In the genomic region with DNA sequence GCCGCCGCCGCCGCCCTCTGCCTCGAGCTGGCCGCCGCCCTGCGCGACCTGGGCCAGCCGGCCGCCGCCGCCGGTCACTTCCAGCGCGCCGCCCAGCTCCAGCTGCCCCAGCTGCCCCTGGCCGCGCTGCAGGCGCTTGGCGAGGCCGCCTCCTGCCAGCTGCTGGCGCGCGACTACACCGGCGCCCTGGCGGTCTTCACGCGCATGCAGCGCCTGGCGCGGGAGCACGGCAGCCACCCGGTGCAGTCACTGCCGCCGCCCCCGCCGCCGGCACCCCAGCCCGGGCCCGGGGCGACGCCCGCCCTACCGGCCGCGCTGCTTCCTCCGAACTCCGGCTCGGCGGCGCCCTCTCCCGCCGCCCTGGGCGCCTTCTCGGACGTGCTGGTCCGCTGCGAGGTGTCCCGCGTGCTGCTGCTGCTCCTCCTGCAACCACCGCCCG, we compare ENCODE assay signal across 11 cellular contexts. TPM values are rescaled to one million over a fixed set of nuclear protein-coding genes. Genes with fewer than 3 reads are reported as not detected.
DNase-seq lines count a peak whose midpoint lies in the region; ATAC-seq and TF ChIP-seq lines count a peak whose summit lies in the region.
"Not testable (repeated sequence)": the region's sequence is repeated elsewhere in the genome, so short reads cannot be mapped to it uniquely, and the experiment has no call there.
"Had no signal": no experiment of that assay in that cellular context is flagged by ENCODE, and none has a peak within 500 bp of the region (broad histone marks: within the 10 kb centered on the region; RNA-seq: fewer than 3 reads in every experiment).

No MANE protein-coding gene starts in this region.

- not testable (repeated sequence) for H3K27me3 ChIP-seq in HCT116 (ENCODE audit: insufficient read depth, low read length); right cardiac atrium (ENCODE audit: control insufficient read depth, insufficient read depth)

- H3K27ac Mint-ChIP-seq in activated CD8-positive, alpha-beta T cell treated with anti-CD3 and anti-CD28 coated beads, Interleukin-2, amount 10 ng/mL, durations not matched to agents 7 days and 5 days; stimulated activated memory B cell treated with anti-CD40 and anti-IgM and Interleukin-4, amounts not matched to agents 10 μg/mL and 1 μg/mL and 100 μg/mL, for 72 hours: not testable (repeated sequence)

- TF ChIP-seq POLR2A in HCT116 (IDR thresholded peaks at IDR 0.05; ENCODE audit: borderline replicate concordance, extremely low read depth, insufficient read depth, insufficient read length) = not testable (repeated sequence)

- TF ChIP-seq CTCF in HCT116 (IDR thresholded peaks at IDR 0.05 in 2 of 3, conservative IDR thresholded peaks at IDR 0.05 in 1 of 3; ENCODE audit: borderline replicate concordance in 1 of 3, insufficient read depth in 1 of 3, low read depth in 2 of 3, low read length in 2 of 3) = not testable (repeated sequence)

- H3K4me3 ChIP-seq in HCT116 (replicated peaks in 1 of 2; ENCODE audit: low read depth in 1 of 2, low read length in 2 of 2); right cardiac atrium (ENCODE audit: low read length): not testable (repeated sequence)

- H2AFZ ChIP-seq in HCT116 (ENCODE audit: low read depth, low read length, poor library complexity, severe bottlenecking) = not testable (repeated sequence)

- POLR2A ChIA-PET in HCT116 (lab: Charles Lee); activated CD8-positive, alpha-beta T cell treated with anti-CD3 and anti-CD28 coated beads, Interleukin-2, amount 10 ng/mL, durations not matched to agents 7 days and 5 days (lab: Charles Lee): not testable (repeated sequence)

- H3K27me3 Mint-ChIP-seq in activated CD8-positive, alpha-beta T cell treated with anti-CD3 and anti-CD28 coated beads, Interleukin-2, amount 10 ng/mL, durations not matched to agents 7 days and 5 days (ENCODE audit: low read depth); stimulated activated memory B cell treated with anti-CD40 and anti-IgM and Interleukin-4, amounts not matched to agents 10 μg/mL and 1 μg/mL and 100 μg/mL, for 72 hours: not testable (repeated sequence)

- not testable (repeated sequence) for H3K4me1 ChIP-seq in HCT116 (ENCODE audit: control insufficient read depth in 1 of 2, insufficient read depth in 2 of 2, low read length in 2 of 2); right cardiac atrium (ENCODE audit: control insufficient read depth, insufficient read depth, low read length)

- ATAC-seq in GM18520 (IDR thresholded peaks at IDR 0.05; ENCODE audit: unreplicated experiment) = peak; percentile 29
- peak; percentile 42 for ATAC-seq in GM19463 (IDR thresholded peaks at IDR 0.05; ENCODE audit: unreplicated experiment)
- ATAC-seq in HCT116 = peak; percentile 63
- ATAC-seq in HG03039 (IDR thresholded peaks at IDR 0.05; ENCODE audit: unreplicated experiment) = peak; percentile 42
- ATAC-seq in HG03457 (IDR thresholded peaks at IDR 0.05; ENCODE audit: unreplicated experiment) = peak; percentile 30
- peak; percentile 72 for ATAC-seq in activated CD8-positive, alpha-beta T cell treated with anti-CD3 and anti-CD28 coated beads, Interleukin-2, amount 10 ng/mL, durations not matched to agents 7 days and 5 days
- ATAC-seq in right cardiac atrium = peak; percentile 70 to 77
- ATAC-seq in stimulated activated memory B cell treated with anti-CD40 and anti-IgM and Interleukin-4, amounts not matched to agents 10 μg/mL and 1 μg/mL and 100 μg/mL, for 72 hours = peak; percentile 75

- not testable (repeated sequence) for H4K20me1 ChIP-seq in HCT116 (ENCODE audit: insufficient read depth)

- intact Hi-C loops in HCT116 (cut with micrococcal nuclease); right cardiac atrium (cut with DNase I): not testable (repeated sequence)

- H3K36me3 ChIP-seq in HCT116 (ENCODE audit: control insufficient read depth in 1 of 2, insufficient read depth in 2 of 2, low read length in 2 of 2) = not testable (repeated sequence)

- RAD21 ChIA-PET in HCT116 (lab: Charles Lee; ENCODE audit: low non-redundant PET in 1 of 2, low total read pairs in 2 of 2, uncharacterized antibody in 2 of 2, unreplicated experiment in 2 of 2) = not testable (repeated sequence)

- not testable (repeated sequence) for BruUV-seq in HCT116 (replicated peaks; lab: Mats Ljungman, UMichigan)

- not testable (repeated sequence) for H3K79me2 ChIP-seq in HCT116 (ENCODE audit: insufficient read depth, low read length)

- not testable (repeated sequence) for H3K9me3 Mint-ChIP-seq in activated CD8-positive, alpha-beta T cell treated with anti-CD3 and anti-CD28 coated beads, Interleukin-2, amount 10 ng/mL, durations not matched to agents 7 days and 5 days (ENCODE audit: insufficient read depth); stimulated activated memory B cell treated with anti-CD40 and anti-IgM and Interleukin-4, amounts not matched to agents 10 μg/mL and 1 μg/mL and 100 μg/mL, for 72 hours

- not testable (repeated sequence) for H3K36me3 Mint-ChIP-seq in activated CD8-positive, alpha-beta T cell treated with anti-CD3 and anti-CD28 coated beads, Interleukin-2, amount 10 ng/mL, durations not matched to agents 7 days and 5 days (ENCODE audit: low read depth); stimulated activated memory B cell treated with anti-CD40 and anti-IgM and Interleukin-4, amounts not matched to agents 10 μg/mL and 1 μg/mL and 100 μg/mL, for 72 hours

- H3K9me2 ChIP-seq in HCT116 (ENCODE audit: insufficient read depth) = not testable (repeated sequence)

- DNase-seq in HCT116 (ENCODE audit: low read depth, low spot score); activated CD8-positive, alpha-beta T cell treated with anti-CD3 and anti-CD28 coated beads, Interleukin-2, amount 10 ng/mL, durations not matched to agents 7 days and 5 days; right cardiac atrium: not testable (repeated sequence)

- not testable (repeated sequence) for H3K4me1 Mint-ChIP-seq in activated CD8-positive, alpha-beta T cell treated with anti-CD3 and anti-CD28 coated beads, Interleukin-2, amount 10 ng/mL, durations not matched to agents 7 days and 5 days (ENCODE audit: low read depth); stimulated activated memory B cell treated with anti-CD40 and anti-IgM and Interleukin-4, amounts not matched to agents 10 μg/mL and 1 μg/mL and 100 μg/mL, for 72 hours

- H3K27ac ChIP-seq in HCT116 (ENCODE audit: low read depth, low read length); right cardiac atrium (ENCODE audit: low read length): not testable (repeated sequence)

- not testable (repeated sequence) for H3K9me3 ChIP-seq in HCT116 (ENCODE audit: control insufficient read depth in 1 of 2, insufficient read depth in 1 of 2, low read depth in 1 of 2, low read length in 2 of 2); right cardiac atrium (ENCODE audit: control insufficient read depth, low read length)

- CTCF ChIA-PET in HCT116 (lab: Charles Lee); activated CD8-positive, alpha-beta T cell treated with anti-CD3 and anti-CD28 coated beads, Interleukin-2, amount 10 ng/mL, durations not matched to agents 7 days and 5 days (lab: Charles Lee): not testable (repeated sequence)

- WGBS in right cardiac atrium = no CpG with 5 or more reads among the region's 64 CpGs

- H3K9ac ChIP-seq in HCT116 (ENCODE audit: low read length) = not testable (repeated sequence)

- TF ChIP-seq RAD21 in HCT116 (IDR thresholded peaks at IDR 0.05; ENCODE audit: low read depth) = not testable (repeated sequence)

- not testable (repeated sequence) for H3K4me2 ChIP-seq in HCT116 (ENCODE audit: low read length)

- not testable (repeated sequence) for H3K4me3 Mint-ChIP-seq in activated CD8-positive, alpha-beta T cell treated with anti-CD3 and anti-CD28 coated beads, Interleukin-2, amount 10 ng/mL, durations not matched to agents 7 days and 5 days; stimulated activated memory B cell treated with anti-CD40 and anti-IgM and Interleukin-4, amounts not matched to agents 10 μg/mL and 1 μg/mL and 100 μg/mL, for 72 hours

RNA-seq across cellular contexts. Expression of gene F8A2, which starts 0.7 kb away (rescaled TPM):
- total RNA-seq in HCT116 (2021; ENCODE audit: unreplicated experiment) (not detected), right cardiac atrium (not detected)
- polyA plus RNA-seq in HCT116 (2012) = not detected in 2 replicates
- not detected for total RNA-seq in activated CD8-positive, alpha-beta T cell treated with anti-CD3 and anti-CD28 coated beads, Interleukin-2, amount 10 ng/mL, durations not matched to agents 7 days and 5 days
- not detected for polyA plus RNA-seq in right cardiac atrium
- total RNA-seq: spleen, uterus had no signal
- polyA plus RNA-seq: spleen, stomach had no signal

RNA-seq across cellular contexts. Expression of gene CLIC2, which starts 48.1 kb away (rescaled TPM):
- 0.89 TPM for total RNA-seq in HCT116 (2021; ENCODE audit: unreplicated experiment)
- polyA plus RNA-seq in HCT116 (2012) = 0.07 TPM in 2 replicates
- total RNA-seq in activated CD8-positive, alpha-beta T cell treated with anti-CD3 and anti-CD28 coated beads, Interleukin-2, amount 10 ng/mL, durations not matched to agents 7 days and 5 days = under 1 TPM in 1 of 2 experiments, not detected in 1; 0.16 TPM
- total RNA-seq in right cardiac atrium = 10 to 100 TPM; 13.0 to 23.3 (median 19.6) TPM
- polyA plus RNA-seq in right cardiac atrium = 7.7 TPM
